ENCODE assay signal across 12 cellular contexts in genomic region chr3:141399979-141400971, GRCh38. TPM values are rescaled to one million over a fixed set of nuclear protein-coding genes. Genes with fewer than 3 reads are reported as not detected.
DNase-seq lines count a peak whose midpoint lies in the region; ATAC-seq, FAIRE-seq and TF ChIP-seq lines count a peak whose summit lies in the region.
"Had no signal": no experiment of that assay in that cellular context is flagged by ENCODE, and none has a peak within 500 bp of the region (broad histone marks: within the 10 kb centered on the region; RNA-seq: fewer than 3 reads in every experiment).

No MANE protein-coding gene starts in this region.

- H3K27me3 ChIP-seq in right lobe of liver (no peaks in the 10 kb centered on the region), thyroid gland (no peaks in the 10 kb centered on the region)

- intact Hi-C loops in activated T-helper 1 cell treated with anti-CD3 and anti-CD28 coated beads, Interleukin-12 subunit alpha, Interleukin-12 subunit beta, Interleukin-2, Interleukin-4 antibody, amounts not matched to agents 30 ng/mL and 10 ng/mL and 1 ng/mL, durations not matched to agents 14 hours and 24 hours and 36 hours (cut with micrococcal nuclease) = loop anchor here (2.0 kb wide), 1 partner anchor 15 kb away; no protein-coding TSS in a partner anchor
- intact Hi-C loops in right lobe of liver (cut with DNase I) = no loop called here
- intact Hi-C loops in thyroid gland (cut with DNase I) = no loop called here

- H3K27ac Mint-ChIP-seq in activated T-cell treated with anti-CD3 and anti-CD28 coated beads, Interleukin-2, amount 50 U/mL, for 24 hours = peak overlapping the region; percentile 92
- H3K27ac Mint-ChIP-seq in activated T-helper 1 cell treated with anti-CD3 and anti-CD28 coated beads, Interleukin-12 subunit alpha, Interleukin-12 subunit beta, Interleukin-2, Interleukin-4 antibody, amounts not matched to agents 30 ng/mL and 10 ng/mL and 1 ng/mL, durations not matched to agents 14 hours and 24 hours and 36 hours = no peak overlapping the region
- peak overlapping the region in 1 of 2 donors; percentile 34 for H3K27ac Mint-ChIP-seq in activated naive CD4-positive, alpha-beta T cell treated with anti-CD3 and anti-CD28 coated beads, Interleukin-2, amount 50 U/mL, for 72 hours

- H3K9me3 ChIP-seq in right lobe of liver (no peaks in the 10 kb centered on the region), thyroid gland (no peaks in the 10 kb centered on the region)

- H3K4me3 ChIP-seq in right lobe of liver (no peak overlapping the region), thyroid gland (replicated peaks in 1 of 3) (no peak overlapping the region)
- H3K4me3 ChIP-seq: BLaER1 had no signal

- FAIRE-seq in RCC 7860 (lab: Jason Lieb, UNC) = no peak

- H3K36me3 ChIP-seq in right lobe of liver (peaks cover 0 to 15% (median 5%) of the 10 kb centered on the region in 4 donors), thyroid gland (peaks cover 7 to 11% of the 10 kb centered on the region in 2 donors)
- H3K36me3 ChIP-seq: BLaER1 had no signal

- H3K4me3 Mint-ChIP-seq in activated T-cell treated with anti-CD3 and anti-CD28 coated beads, Interleukin-2, amount 50 U/mL, for 24 hours = no peak overlapping the region
- peak overlapping the region; percentile 72 for H3K4me3 Mint-ChIP-seq in activated T-helper 1 cell treated with anti-CD3 and anti-CD28 coated beads, Interleukin-12 subunit alpha, Interleukin-12 subunit beta, Interleukin-2, Interleukin-4 antibody, amounts not matched to agents 30 ng/mL and 10 ng/mL and 1 ng/mL, durations not matched to agents 14 hours and 24 hours and 36 hours

- ATAC-seq in right lobe of liver = peak; percentile 61 to 68 (median 64)
- no peak for ATAC-seq in activated naive CD4-positive, alpha-beta T cell treated with anti-CD3 and anti-CD28 coated beads, Interleukin-2, amount 50 U/mL, for 72 hours

- DNase-seq in activated T-cell treated with anti-CD3 and anti-CD28 coated beads, Interleukin-2, amount 50 U/mL, for 24 hours = no peak
- DNase-seq in activated T-cell treated with anti-CD3 and anti-CD28 coated beads, Interleukin-2, amount 50 U/mL, for 48 hours = no peak
- no peak for DNase-seq in activated T-helper 1 cell treated with anti-CD3 and anti-CD28 coated beads, Interleukin-12 subunit alpha, Interleukin-12 subunit beta, Interleukin-2, Interleukin-4 antibody, amounts not matched to agents 30 ng/mL and 10 ng/mL and 1 ng/mL, durations not matched to agents 14 hours and 24 hours and 36 hours (ENCODE audit: low spot score)
- peak in 1 of 3 donors; percentile 57 for DNase-seq in right lobe of liver
- DNase-seq in thyroid gland = no peak
- no peak for DNase-seq in NCI-H446 treated with DMSO at 0.1 percent for 48 hours (lab: John Stamatoyannopoulos, UW)
- DNase-seq in RCC 7860 (ENCODE audit: low spot score) = no peak
- DNase-seq in activated naive CD4-positive, alpha-beta T cell treated with anti-CD3 and anti-CD28 coated beads, Interleukin-2, amount 50 U/mL, for 72 hours (ENCODE audit: low spot score in 2 of 2) = no peak
- DNase-seq: activated CD4-positive, alpha-beta T cell treated with anti-CD3 and anti-CD28 coated beads for 48 hours; NCI-H187; stimulated activated CD4-positive, alpha-beta T cell treated with anti-CD3 and anti-CD28 coated beads, Interleukin-4, amount 100 ng/mL, for 4 hours had no signal

- TF ChIP-seq POLR2A in right lobe of liver (IDR thresholded peaks at IDR 0.05) (peak; percentile 59), thyroid gland (IDR thresholded peaks at IDR 0.05) (peak in 1 of 2 donors; percentile 46)

- WGBS in right lobe of liver (ENCODE audit: insufficient coverage, low coverage, low lambda C conversion rate, missing lambda C conversion rate) = 39% methylated on average over 3 of the region's 5 CpGs
- 66 to 75% methylated on average over 5 of the region's 5 CpGs for WGBS in thyroid gland, 2 donors

- peaks cover 26% of the 10 kb centered on the region for H3K36me3 Mint-ChIP-seq in activated T-cell treated with anti-CD3 and anti-CD28 coated beads, Interleukin-2, amount 50 U/mL, for 24 hours (ENCODE audit: low read depth)
- H3K36me3 Mint-ChIP-seq in activated T-helper 1 cell treated with anti-CD3 and anti-CD28 coated beads, Interleukin-12 subunit alpha, Interleukin-12 subunit beta, Interleukin-2, Interleukin-4 antibody, amounts not matched to agents 30 ng/mL and 10 ng/mL and 1 ng/mL, durations not matched to agents 14 hours and 24 hours and 36 hours (ENCODE audit: low read depth) = peaks cover 13% of the 10 kb centered on the region
- H3K36me3 Mint-ChIP-seq in activated naive CD4-positive, alpha-beta T cell treated with anti-CD3 and anti-CD28 coated beads, Interleukin-2, amount 50 U/mL, for 72 hours = peaks cover 6 to 25% of the 10 kb centered on the region in 2 donors

- no peaks in the 10 kb centered on the region for H3K27me3 Mint-ChIP-seq in activated T-cell treated with anti-CD3 and anti-CD28 coated beads, Interleukin-2, amount 50 U/mL, for 24 hours
- H3K27me3 Mint-ChIP-seq in activated T-helper 1 cell treated with anti-CD3 and anti-CD28 coated beads, Interleukin-12 subunit alpha, Interleukin-12 subunit beta, Interleukin-2, Interleukin-4 antibody, amounts not matched to agents 30 ng/mL and 10 ng/mL and 1 ng/mL, durations not matched to agents 14 hours and 24 hours and 36 hours (ENCODE audit: insufficient read depth) = no peaks in the 10 kb centered on the region

- peaks cover 52% of the 10 kb centered on the region for H3K4me1 Mint-ChIP-seq in activated T-cell treated with anti-CD3 and anti-CD28 coated beads, Interleukin-2, amount 50 U/mL, for 24 hours (ENCODE audit: low read depth)
- peaks cover 20% of the 10 kb centered on the region for H3K4me1 Mint-ChIP-seq in activated T-helper 1 cell treated with anti-CD3 and anti-CD28 coated beads, Interleukin-12 subunit alpha, Interleukin-12 subunit beta, Interleukin-2, Interleukin-4 antibody, amounts not matched to agents 30 ng/mL and 10 ng/mL and 1 ng/mL, durations not matched to agents 14 hours and 24 hours and 36 hours (ENCODE audit: low read depth)

- H3K9me3 Mint-ChIP-seq in activated T-cell treated with anti-CD3 and anti-CD28 coated beads, Interleukin-2, amount 50 U/mL, for 24 hours = peaks cover 7% of the 10 kb centered on the region
- H3K9me3 Mint-ChIP-seq in activated T-helper 1 cell treated with anti-CD3 and anti-CD28 coated beads, Interleukin-12 subunit alpha, Interleukin-12 subunit beta, Interleukin-2, Interleukin-4 antibody, amounts not matched to agents 30 ng/mL and 10 ng/mL and 1 ng/mL, durations not matched to agents 14 hours and 24 hours and 36 hours = peaks cover 11% of the 10 kb centered on the region
- peaks cover 0 to 9% of the 10 kb centered on the region in 2 donors for H3K9me3 Mint-ChIP-seq in activated naive CD4-positive, alpha-beta T cell treated with anti-CD3 and anti-CD28 coated beads, Interleukin-2, amount 50 U/mL, for 72 hours

- TF ChIP-seq CTCF in right lobe of liver (IDR thresholded peaks at IDR 0.05) = no peak
- TF ChIP-seq CTCF in thyroid gland (IDR thresholded peaks at IDR 0.05) = no peak

- H3K27ac ChIP-seq in right lobe of liver = peak overlapping the region; percentile 93 to 97 (median 95)
- H3K27ac ChIP-seq in thyroid gland = peak overlapping the region; percentile 98 to 99 (median 99)
- H3K27ac ChIP-seq: BLaER1 had no signal

- peaks cover 0 to 21% (median 10%) of the 10 kb centered on the region in 4 donors for H3K4me1 ChIP-seq in right lobe of liver
- peaks cover 34 to 40% of the 10 kb centered on the region in 2 donors for H3K4me1 ChIP-seq in thyroid gland

RNA-seq across cellular contexts. Expression of gene ZBTB38, which starts 32.0 kb away (rescaled TPM):
- 20.0 and 21.0 TPM in 2 replicates for total RNA-seq in activated T-helper 1 cell treated with anti-CD3 and anti-CD28 coated beads, Interleukin-12 subunit alpha, Interleukin-12 subunit beta, Interleukin-2, Interleukin-4 antibody, amounts not matched to agents 30 ng/mL and 10 ng/mL and 1 ng/mL, durations not matched to agents 14 hours and 24 hours and 36 hours
- total RNA-seq in right lobe of liver = 10 to 100 TPM; 29.4 to 75.2 (median 36.6) TPM
- total RNA-seq in thyroid gland = 100 to 1,000 TPM; 143 to 185 (median 165) TPM
- 10 to 100 TPM; 13.4 to 19.9 TPM for total RNA-seq in activated naive CD4-positive, alpha-beta T cell treated with anti-CD3 and anti-CD28 coated beads, Interleukin-2, amount 50 U/mL, for 72 hours

Comparison
In these comparisons a context has a peak if more than half of its experiments do, and no peak if none do; other contexts are left out.
1. ATAC-seq: peak in right lobe of liver (4 of 4); none in activated naive CD4-positive, alpha-beta T cell treated with anti-CD3 and anti-CD28 coated beads, Interleukin-2, amount 50 U/mL, for 72 hours (0 of 2).